Comparison of ENCODE assay signal across 9 cellular contexts in the genomic region with DNA sequence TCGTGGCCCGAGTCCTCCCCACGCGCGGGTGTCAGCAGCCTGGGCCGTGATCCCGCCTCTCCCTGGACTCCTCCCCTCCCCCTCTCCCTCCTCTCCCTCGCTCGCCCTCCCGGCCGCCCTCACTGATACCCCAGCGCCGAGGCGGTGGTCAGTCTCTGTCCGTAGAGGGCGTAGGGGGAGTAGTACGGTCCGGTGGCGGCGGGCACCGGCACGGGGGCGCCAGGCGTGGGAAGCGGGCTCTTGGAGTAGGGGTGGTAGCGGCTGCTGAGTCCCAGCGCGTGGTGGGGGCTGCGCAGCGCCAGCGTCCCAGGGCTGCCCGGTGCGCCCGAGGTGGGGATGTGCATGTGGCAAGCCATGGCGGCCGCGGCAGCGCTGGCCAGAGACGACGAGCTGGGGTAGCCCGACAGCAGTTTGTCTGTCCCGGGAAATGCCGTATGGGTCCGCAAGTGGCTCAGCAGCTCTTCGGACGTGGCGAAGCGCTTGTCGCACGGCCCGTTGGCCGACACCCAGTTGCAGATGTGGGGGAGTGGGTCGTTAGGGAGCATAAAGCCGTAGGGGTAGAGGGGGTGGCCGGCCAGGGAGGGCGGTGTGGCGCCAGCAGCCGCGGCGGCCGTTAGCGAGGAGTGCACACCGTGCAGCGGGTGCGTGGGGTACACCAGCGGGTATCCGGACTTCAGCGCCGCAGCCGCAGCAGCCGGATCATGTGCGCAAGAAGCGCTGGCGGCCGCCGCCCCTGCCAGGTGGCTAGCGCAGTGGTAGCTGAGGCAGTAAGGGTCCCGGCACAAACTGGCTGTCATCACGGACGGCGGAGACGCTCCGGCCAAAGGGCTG. TPM values are rescaled to one million over a fixed set of nuclear protein-coding genes. Genes with fewer than 3 reads are reported as not detected.
A peak's percentile ranks its signal among the peaks of the same experiment; 100 is the strongest.
DNase-seq lines count a peak whose midpoint lies in the region; ATAC-seq, FAIRE-seq and TF ChIP-seq lines count a peak whose summit lies in the region.
"Had no signal": no experiment of that assay in that cellular context is flagged by ENCODE, and none has a peak within 500 bp of the region (broad histone marks: within the 10 kb centered on the region; RNA-seq: fewer than 3 reads in every experiment).

No MANE protein-coding gene starts in this region.

- in situ Hi-C loops in mammary epithelial cell (cut with MboI; ENCODE audit: low sequenced_read_pairs in 2 of 2), result loop anchor here in 1 of 2 donors (25.0 kb wide), 2 partner anchors 513 to 638 kb away; no protein-coding TSS in a partner anchor

- H3K4me3 ChIP-seq in mammary epithelial cell (replicated peaks in 1 of 3; ENCODE audit: insufficient read depth in 1 of 3, low read depth in 2 of 3, low read length in 3 of 3), result peak overlapping the region; percentile 63 to 98 (median 97)
- peak overlapping the region; percentile 59 to 93 (median 59) for H3K4me3 ChIP-seq in keratinocyte (ENCODE audit: control insufficient read depth in 2 of 3, extremely low read depth in 1 of 3, insufficient read depth in 2 of 3, low read depth in 1 of 3, low read length in 3 of 3)
- H3K4me3 ChIP-seq in smooth muscle cell, result peak overlapping the region; percentile 95

- CTCF ChIA-PET in mammary epithelial cell (lab: Charles Lee; ENCODE audit: low non-redundant PET), result no interaction called here

- H3K9me3 ChIP-seq in mammary epithelial cell (replicated peaks; ENCODE audit: insufficient read depth, low read length) (no peaks in the 10 kb centered on the region), keratinocyte (ENCODE audit: control insufficient read depth, low read depth, low read length) (no peaks in the 10 kb centered on the region), smooth muscle cell (replicated peaks; ENCODE audit: low read depth) (no peaks in the 10 kb centered on the region)

- H2AFZ ChIP-seq in mammary epithelial cell (ENCODE audit: low read depth, low read length), result peak overlapping the region; percentile 54
- no peak overlapping the region for H2AFZ ChIP-seq in keratinocyte (ENCODE audit: control insufficient read depth, low read length)
- H2AFZ ChIP-seq in smooth muscle cell (ENCODE audit: low read depth), result no peak overlapping the region

- H3K79me2 ChIP-seq in mammary epithelial cell (ENCODE audit: insufficient read depth, low read length) (peaks cover 49% of the 10 kb centered on the region), keratinocyte (ENCODE audit: control insufficient read depth, insufficient read depth, low read length) (peaks cover 30% of the 10 kb centered on the region), smooth muscle cell (ENCODE audit: low read depth) (peaks cover 55% of the 10 kb centered on the region)

- H3F3A ChIP-seq in smooth muscle cell (ENCODE audit: low read depth), result peaks cover 3% of the 10 kb centered on the region

- dilution Hi-C loops in mammary epithelial cell (cut with HindIII; ENCODE audit: low sequenced_read_pairs) (no loop called here), keratinocyte (cut with MboI; ENCODE audit: extremely low pct_ligation_motif_present, low sequenced_read_pairs) (no loop called here)

- TF ChIP-seq CTCF in mammary epithelial cell (conservative IDR thresholded peaks at IDR 0.05 in 1 of 2, IDR thresholded peaks at IDR 0.05 in 1 of 2; ENCODE audit: extremely low read depth in 1 of 2, insufficient read depth in 1 of 2, low read depth in 1 of 2, low read length in 2 of 2), result no peak
- TF ChIP-seq CTCF in keratinocyte (optimal IDR thresholded peaks at IDR 0.05 in 1 of 3, IDR thresholded peaks at IDR 0.05 in 1 of 3, conservative IDR thresholded peaks at IDR 0.05 in 1 of 3; ENCODE audit: extremely low read depth in 1 of 3, insufficient read depth in 2 of 3, low read length in 3 of 3), result no peak
- no peak for TF ChIP-seq CTCF in smooth muscle cell (IDR thresholded peaks at IDR 0.05; ENCODE audit: borderline replicate concordance, insufficient read depth, poor library complexity, severe bottlenecking)
- no peak for TF ChIP-seq CTCF in foreskin keratinocyte (conservative IDR thresholded peaks at IDR 0.05)

- no peaks in the 10 kb centered on the region for H3K27me3 ChIP-seq in mammary epithelial cell (ENCODE audit: insufficient read depth, low read length)
- no peaks in the 10 kb centered on the region for H3K27me3 ChIP-seq in keratinocyte (ENCODE audit: control insufficient read depth, extremely low read depth, insufficient read depth, low read length)
- no peaks in the 10 kb centered on the region for H3K27me3 ChIP-seq in smooth muscle cell (ENCODE audit: low read depth)
- no peaks in the 10 kb centered on the region for H3K27me3 ChIP-seq in foreskin keratinocyte

- FAIRE-seq in keratinocyte (lab: Jason Lieb, UNC), result no peak
- no peak for FAIRE-seq in frontal cortex (lab: Jason Lieb, UNC)
- FAIRE-seq: GM12891 had no signal

- no TSS peak for BruUV-seq in mammary epithelial cell (replicated peaks; lab: Mats Ljungman, UMichigan)

- H3K4me1 ChIP-seq in mammary epithelial cell (ENCODE audit: insufficient read depth, low read length) (peaks cover 23% of the 10 kb centered on the region), keratinocyte (ENCODE audit: control insufficient read depth, extremely low read depth, insufficient read depth, low read length) (peaks cover 20% of the 10 kb centered on the region), smooth muscle cell (ENCODE audit: low read depth) (peaks cover 11% of the 10 kb centered on the region), foreskin keratinocyte (no peaks in the 10 kb centered on the region)

- DNase-seq in HCEC 1CT, result peak; percentile 41
- peak; percentile 53 for DNase-seq in mammary epithelial cell
- no peak for DNase-seq in keratinocyte (ENCODE audit: low read depth, low spot score)
- DNase-seq in smooth muscle cell (lab: John Stamatoyannopoulos, UW; ENCODE audit: unreplicated experiment), result no peak
- DNase-seq in foreskin keratinocyte, result no peak
- no peak for DNase-seq in NOMO-1 (lab: John Stamatoyannopoulos, UW; ENCODE audit: unreplicated experiment in 2 of 2)
- DNase-seq in frontal cortex (ENCODE audit: low spot score in 2 of 2), result no peak

- no peaks in the 10 kb centered on the region for H4K20me1 ChIP-seq in mammary epithelial cell (ENCODE audit: insufficient read depth, low read length)
- H4K20me1 ChIP-seq in keratinocyte (ENCODE audit: control insufficient read depth, extremely low read depth, insufficient read depth, low read length), result no peaks in the 10 kb centered on the region
- H4K20me1 ChIP-seq in smooth muscle cell (ENCODE audit: low read depth), result peaks cover 30% of the 10 kb centered on the region

- no peaks in the 10 kb centered on the region for H3K36me3 ChIP-seq in mammary epithelial cell (ENCODE audit: insufficient read depth, low read length)
- peaks cover 0 to 4% of the 10 kb centered on the region in 2 experiments for H3K36me3 ChIP-seq in keratinocyte (ENCODE audit: control insufficient read depth in 2 of 2, extremely low read depth in 1 of 2, insufficient read depth in 2 of 2, low read length in 2 of 2)
- no peaks in the 10 kb centered on the region for H3K36me3 ChIP-seq in smooth muscle cell (ENCODE audit: low read depth)

- peak overlapping the region; percentile 97 for H3K4me2 ChIP-seq in mammary epithelial cell (ENCODE audit: insufficient read depth, low read depth, low read length)
- H3K4me2 ChIP-seq in keratinocyte (ENCODE audit: control insufficient read depth, extremely low read depth, insufficient read depth, low read depth, low read length), result peak overlapping the region; percentile 69
- peak overlapping the region; percentile 97 for H3K4me2 ChIP-seq in smooth muscle cell

- ATAC-seq in foreskin keratinocyte (no peak), HG02642 (IDR thresholded peaks at IDR 0.05; ENCODE audit: poor library complexity, unreplicated experiment) (no peak)

- under 1% methylated on average over 24 of the region's 83 CpGs for WGBS in mammary epithelial cell (ENCODE audit: low coverage, missing lambda C conversion rate)
- WGBS in smooth muscle cell (ENCODE audit: low lambda C conversion rate), result 1% methylated on average over 47 of the region's 83 CpGs

- peak overlapping the region; percentile 78 for H3K27ac ChIP-seq in mammary epithelial cell (ENCODE audit: insufficient read depth, low read depth, low read length)
- H3K27ac ChIP-seq in keratinocyte (ENCODE audit: control insufficient read depth, insufficient read depth, low read length), result peak overlapping the region; percentile 8
- H3K27ac ChIP-seq in smooth muscle cell (ENCODE audit: low read depth), result peak overlapping the region; percentile 43
- no peak overlapping the region for H3K27ac ChIP-seq in foreskin keratinocyte

- H3K9me1 ChIP-seq in keratinocyte (ENCODE audit: control insufficient read depth, extremely low read depth, insufficient read depth, low read length), result no peaks in the 10 kb centered on the region

- H3K9ac ChIP-seq in mammary epithelial cell (ENCODE audit: insufficient read depth, low read length) (peak overlapping the region; percentile 73), keratinocyte (ENCODE audit: control insufficient read depth, extremely low read depth, insufficient read depth, low read length) (peak overlapping the region; percentile 60), smooth muscle cell (ENCODE audit: low read depth) (peak overlapping the region; percentile 57)

- intact Hi-C loops in mammary epithelial cell (cut with micrococcal nuclease), result loop anchor here (1.0 to 5.0 kb wide), 5 partner anchors 48 to 1148 kb away; partner anchors contain the start of gene COMTD1

RNA-seq across cellular contexts. Expression of gene ZNF503, which starts 2.7 kb away (rescaled TPM):
- total RNA-seq in mammary epithelial cell, result 10 to 100 TPM; 14.1 to 33.7 TPM
- polyA plus RNA-seq in mammary epithelial cell, result 3.8 TPM
- polyA minus RNA-seq in mammary epithelial cell, result 0.83 TPM
- polyA plus RNA-seq in keratinocyte, result 1.5 to 3.1 TPM (median 2.8 TPM) in 3 replicates
- polyA plus RNA-seq in keratinocyte (2011; ENCODE audit: low read depth), result 5.3 TPM
- polyA plus RNA-seq in keratinocyte (2011; cell fraction: cytosol; rRNA removed), result 1.6 and 3.4 TPM in 2 replicates
- 7.3 and 10.0 TPM in 2 replicates for polyA plus RNA-seq in keratinocyte (2011; cell fraction: nucleus; rRNA removed)
- polyA plus RNA-seq in keratinocyte (2012; ENCODE audit: low replicate concordance), result 8.2 and 11.6 TPM in 2 replicates
- 0.32 to 1.7 TPM (median 1.3 TPM) in 3 replicates for polyA minus RNA-seq in keratinocyte
- 18.0 TPM for polyA minus RNA-seq in keratinocyte (2011; cell fraction: cytosol; rRNA and poly(A)+ RNA removed)
- 13.2 and 16.4 TPM in 2 replicates for polyA minus RNA-seq in keratinocyte (2011; cell fraction: nucleus; rRNA and poly(A)+ RNA removed)
- 5.2 and 11.8 TPM in 2 replicates for total RNA-seq in smooth muscle cell
- polyA plus RNA-seq in smooth muscle cell, result 6.8 and 8.4 TPM in 2 replicates
- total RNA-seq in foreskin keratinocyte, result 5.1 and 5.7 TPM in 2 replicates
- polyA plus RNA-seq in foreskin keratinocyte, result 4.6 and 4.7 TPM in 2 replicates
- 1.6 TPM for total RNA-seq in frontal cortex

RNA-seq across cellular contexts. Expression of gene LRMDA, which starts 32.6 kb away (rescaled TPM):
- total RNA-seq in mammary epithelial cell (under 1 TPM in 1 of 2 donors, not detected in 1; 0.67 TPM), smooth muscle cell (1.5 and 87.4 TPM in 2 replicates), foreskin keratinocyte (not detected in 2 replicates), frontal cortex (4.5 TPM)
- polyA plus RNA-seq in mammary epithelial cell (0.37 TPM), keratinocyte (0.46 TPM in 1 of 3 replicates, not detected in the others), smooth muscle cell (1.6 and 2.0 TPM in 2 replicates), foreskin keratinocyte (0.10 TPM in 1 of 2 replicates, not detected in the other)
- polyA minus RNA-seq in mammary epithelial cell (not detected), keratinocyte (1.0 TPM in 1 of 3 replicates, not detected in the others)
- not detected for polyA plus RNA-seq in keratinocyte (2011; ENCODE audit: low read depth)
- polyA plus RNA-seq in keratinocyte (2011; cell fraction: cytosol; rRNA removed), result 0.32 TPM in 1 of 2 replicates, not detected in the other
- polyA plus RNA-seq in keratinocyte (2011; cell fraction: nucleus; rRNA removed), result 0.60 TPM in 1 of 2 replicates, not detected in the other
- polyA plus RNA-seq in keratinocyte (2012; ENCODE audit: low replicate concordance), result not detected in 2 replicates
- polyA minus RNA-seq in keratinocyte (2011; cell fraction: cytosol; rRNA and poly(A)+ RNA removed), result not detected
- polyA minus RNA-seq in keratinocyte (2011; cell fraction: nucleus; rRNA and poly(A)+ RNA removed), result 2.6 TPM in 1 of 2 replicates, not detected in the other

Comparison
In these comparisons a context has a peak if more than half of its experiments do, and no peak if none do; other contexts are left out.
1. DNase-seq: peak in HCEC 1CT (single experiment) and mammary epithelial cell (single experiment); none in keratinocyte (single experiment), smooth muscle cell (single experiment), foreskin keratinocyte (0 of 2), NOMO-1 (0 of 2) and frontal cortex (0 of 2).
2. Peak in every context shown above with its lines, with median percentiles within 50 percentile points of each other: H3K4me2 ChIP-seq, H3K4me3 ChIP-seq and H3K9ac ChIP-seq.